ENCODE assay signal across 12 cellular contexts in genomic region chr1:56967900-56968832, GRCh38. TPM values are rescaled to one million over a fixed set of nuclear protein-coding genes. Genes with fewer than 3 reads are reported as not detected.
A peak's percentile ranks its signal among the peaks of the same experiment; 100 is the strongest.
DNase-seq lines count a peak whose midpoint lies in the region; ATAC-seq, FAIRE-seq and TF ChIP-seq lines count a peak whose summit lies in the region.
"Had no signal": no experiment of that assay in that cellular context is flagged by ENCODE, and none has a peak within 500 bp of the region (broad histone marks: within the 10 kb centered on the region; RNA-seq: fewer than 3 reads in every experiment).

No MANE protein-coding gene starts in this region.

- H4K91ac ChIP-seq in H1 (replicated peaks; ENCODE audit: insufficient read length, low read length) (no peak overlapping the region), neuronal stem cell (ENCODE audit: low read depth, low read length, poor library complexity) (no peak overlapping the region)

- no peak overlapping the region for H4K8ac ChIP-seq in H1 (ENCODE audit: extremely low read depth, insufficient read depth, low read length)
- no peak overlapping the region for H4K8ac ChIP-seq in neuronal stem cell (ENCODE audit: low read depth, low read length)

- H2AFZ ChIP-seq in H1 (ENCODE audit: low read length) (no peak overlapping the region), neuronal stem cell (ENCODE audit: low read length) (no peak overlapping the region)

- H3K27me3 ChIP-seq in H1 (replicated peaks in 1 of 4; ENCODE audit: control insufficient read depth in 3 of 4, extremely low read depth in 1 of 4, insufficient read depth in 3 of 4, low read length in 3 of 4) (no peaks in the 10 kb centered on the region), neuronal stem cell (ENCODE audit: control insufficient read depth in 3 of 3, insufficient read depth in 3 of 3, low read depth in 1 of 3, low read length in 3 of 3) (peaks cover 0 to 7% (median 0%) of the 10 kb centered on the region in 3 experiments)

- CTCF ChIA-PET in H1 (lab: Charles Lee; ENCODE audit: partially characterized antibody), result interaction anchor here (0.6 to 13.5 kb wide), 53 partner anchors 10 to 974 kb away, joined by 3 to 193 read pairs (median 4); no protein-coding TSS in a partner anchor

- no peaks in the 10 kb centered on the region for H3K4me1 ChIP-seq in H1 (replicated peaks in 1 of 4; ENCODE audit: control insufficient read depth in 3 of 4, insufficient read depth in 4 of 4, low read length in 3 of 4)
- peaks cover 0 to 8% of the 10 kb centered on the region in 2 donors for H3K4me1 ChIP-seq in neuronal stem cell (ENCODE audit: control insufficient read depth in 2 of 2, insufficient read depth in 1 of 2, low read depth in 1 of 2, low read length in 2 of 2)
- H3K4me1 ChIP-seq: HAP-1 had no signal

- H3K4me3 Mint-ChIP-seq in natural killer cell, result no peak overlapping the region

- no peak overlapping the region for H3K27ac Mint-ChIP-seq in natural killer cell

- no peak for TF ChIP-seq POLR2A in H1 (IDR thresholded peaks at IDR 0.05; ENCODE audit: control extremely low read depth in 1 of 2, low read depth in 2 of 2, low read length in 2 of 2)

- no peaks in the 10 kb centered on the region for H3K9me3 Mint-ChIP-seq in natural killer cell

- TF ChIP-seq RAD21 in H1 (IDR thresholded peaks at IDR 0.05 in 1 of 2, conservative IDR thresholded peaks at IDR 0.05 in 1 of 2; ENCODE audit: low read depth in 2 of 2, low read length in 2 of 2), result peak; percentile 75 to 85

- no peak overlapping the region; a peak in 1 of 7 replicates for H3K9ac ChIP-seq in H1 (replicated peaks in 1 of 4; ENCODE audit: extremely low read depth in 1 of 4, low read depth in 3 of 4, low read length in 3 of 4)
- no peak overlapping the region for H3K9ac ChIP-seq in neuronal stem cell (ENCODE audit: low read depth, low read length, poor library complexity)

- H3K4me3 ChIP-seq in H1 (ENCODE audit: extremely low read depth in 1 of 4, insufficient read depth in 2 of 4, low read depth in 3 of 4, low read length in 4 of 4) (no peak overlapping the region), neuronal stem cell (ENCODE audit: low read length in 2 of 2) (no peak overlapping the region)
- H3K4me3 ChIP-seq: HAP-1 had no signal

- intact Hi-C loops in natural killer cell (cut with micrococcal nuclease), result loop anchor here (2.0 kb wide), 1 partner anchor 135 kb away; no protein-coding TSS in a partner anchor

- H3K36me3 ChIP-seq in H1 (ENCODE audit: control insufficient read depth in 2 of 4, insufficient read depth in 4 of 4, low read length in 3 of 4) (no peaks in the 10 kb centered on the region), neuronal stem cell (replicated peaks in 1 of 2; ENCODE audit: control insufficient read depth in 2 of 2, insufficient read depth in 2 of 2, low read length in 2 of 2) (no peaks in the 10 kb centered on the region)
- H3K36me3 ChIP-seq: HAP-1 had no signal

- peak; percentile 48 for FAIRE-seq in H1 (lab: Jason Lieb, UNC)
- FAIRE-seq: islet of Langerhans had no signal

- H3K23me2 ChIP-seq in H1 (ENCODE audit: low read depth, low read length), result no peaks in the 10 kb centered on the region

- no peak for ATAC-seq in natural killer cell
- ATAC-seq in HG03095 (IDR thresholded peaks at IDR 0.05; ENCODE audit: unreplicated experiment), result no peak

- DNase-seq in NCI-H2171 treated with DMSO at 0.1 percent for 48 hours (lab: John Stamatoyannopoulos, UW), result peak; percentile 8
- DNase-seq in NCI-H2171 (lab: John Stamatoyannopoulos, UW), result no peak
- DNase-seq in H1 (ENCODE audit: low read depth in 1 of 2, low spot score in 2 of 2), result peak; percentile 21 to 93
- peak; percentile 35 for DNase-seq in neuronal stem cell (ENCODE audit: low spot score)
- DNase-seq in natural killer cell, result no peak
- DNase-seq in hypothalamus (lab: John Stamatoyannopoulos, UW), result no peak
- DNase-seq: AML-193, NCI-H510A treated with DMSO at 0.1 percent for 48 hours had no signal

- no peak overlapping the region for H2AK5ac ChIP-seq in H1 (ENCODE audit: low read depth, low read length)
- no peak overlapping the region for H2AK5ac ChIP-seq in neuronal stem cell (ENCODE audit: low read depth, low read length)

- no peak overlapping the region for H2BK5ac ChIP-seq in H1 (ENCODE audit: low read depth, low read length)
- H2BK5ac ChIP-seq in neuronal stem cell (ENCODE audit: low read length), result no peak overlapping the region

- no peaks in the 10 kb centered on the region for H3K79me2 ChIP-seq in H1 (ENCODE audit: control insufficient read depth in 1 of 2, insufficient read depth in 2 of 2, low read length in 2 of 2)

- POLR2A ChIA-PET in H1 (lab: Charles Lee; ENCODE audit: partially characterized antibody), result no interaction called here

- no peak overlapping the region for H4K5ac ChIP-seq in H1 (ENCODE audit: insufficient read length, low read depth, low read length)

- H2BK15ac ChIP-seq in H1 (ENCODE audit: low read length) (no peak overlapping the region), neuronal stem cell (ENCODE audit: low read length) (no peak overlapping the region)

- H3K4me2 ChIP-seq in H1 (ENCODE audit: insufficient read depth in 1 of 2, low read depth in 2 of 2, low read length in 2 of 2) (no peak overlapping the region), neuronal stem cell (ENCODE audit: insufficient read depth, low read length, poor library complexity, severe bottlenecking) (no peak overlapping the region)

- no peak for TF ChIP-seq EP300 in H1 (IDR thresholded peaks at IDR 0.05; ENCODE audit: borderline replicate concordance in 1 of 2, low read depth in 2 of 2, low read length in 2 of 2)

- no peak overlapping the region for H2BK12ac ChIP-seq in H1 (ENCODE audit: low read depth, low read length)
- no peak overlapping the region for H2BK12ac ChIP-seq in neuronal stem cell (ENCODE audit: low read length)

- H3K9me3 ChIP-seq in H1 (ENCODE audit: insufficient read depth in 2 of 2, low read depth in 1 of 2, low read length in 1 of 2) (no peaks in the 10 kb centered on the region), neuronal stem cell (replicated peaks in 1 of 2; ENCODE audit: control insufficient read depth in 2 of 2, insufficient read depth in 1 of 2, low read depth in 1 of 2, low read length in 2 of 2) (no peaks in the 10 kb centered on the region)
- H3K9me3 ChIP-seq: HAP-1 had no signal

- TF ChIP-seq CTCF in LNCAP (IDR thresholded peaks at IDR 0.05) (peak; percentile 77), H1 (IDR thresholded peaks at IDR 0.05; ENCODE audit: control extremely low read depth in 1 of 3, insufficient read depth in 1 of 3, low read depth in 1 of 3, low read length in 3 of 3) (peak; percentile 74 to 87 (median 83)), natural killer cell (IDR thresholded peaks at IDR 0.05) (no peak)

- H3K27ac ChIP-seq in H1 (ENCODE audit: low read depth, low read length), result no peak overlapping the region
- H3K27ac ChIP-seq in neuronal stem cell (replicated peaks; ENCODE audit: low read length), result no peak overlapping the region

- H3K56ac ChIP-seq in H1 (replicated peaks; ENCODE audit: insufficient read length, low read depth, low read length), result no peak overlapping the region

- no peaks in the 10 kb centered on the region for H3K79me1 ChIP-seq in H1 (ENCODE audit: low read depth, low read length)
- H3K79me1 ChIP-seq in neuronal stem cell (ENCODE audit: low read depth, low read length), result no peaks in the 10 kb centered on the region

- H3K14ac ChIP-seq in H1 (ENCODE audit: insufficient read length) (no peak overlapping the region), neuronal stem cell (ENCODE audit: low read length) (no peak overlapping the region)

- H2BK120ac ChIP-seq in H1 (replicated peaks; ENCODE audit: low read depth, low read length) (no peak overlapping the region), neuronal stem cell (ENCODE audit: low read depth, low read length) (no peak overlapping the region)

- H2BK20ac ChIP-seq in H1 (ENCODE audit: low read length), result no peak overlapping the region

- H3K36me3 Mint-ChIP-seq in natural killer cell, result no peaks in the 10 kb centered on the region

- H3K23ac ChIP-seq in H1 (ENCODE audit: insufficient read length) (no peak overlapping the region), neuronal stem cell (ENCODE audit: low read depth, low read length, poor library complexity) (no peak overlapping the region)

- H3K4ac ChIP-seq in H1 (replicated peaks; ENCODE audit: insufficient read length, low read depth, low read length) (no peak overlapping the region), neuronal stem cell (ENCODE audit: low read length) (no peak overlapping the region)

- peaks cover 0 to 11% of the 10 kb centered on the region in 2 donors for H3K4me1 Mint-ChIP-seq in natural killer cell

- 55% methylated on average over 15 of the region's 15 CpGs; no CpG with 5 or more reads in 1 of the 2 experiments for WGBS in H1 (ENCODE audit: extremely low coverage in 1 of 2, insufficient coverage in 1 of 2, insufficient read length in 1 of 2, insufficient replicate concordance in 2 of 2, low coverage in 1 of 2, low lambda C conversion rate in 2 of 2, missing lambda C conversion rate in 1 of 2), 2 experiments
- WGBS in neuronal stem cell (ENCODE audit: extremely low coverage in 2 of 2, insufficient read length in 2 of 2, insufficient replicate concordance in 1 of 2), 2 donors, result no CpG with 5 or more reads among the region's 15 CpGs

- H3K27me3 Mint-ChIP-seq in natural killer cell (ENCODE audit: low read depth in 2 of 2), result peaks cover 0 to 7% of the 10 kb centered on the region in 2 donors

- no peak overlapping the region for H3K18ac ChIP-seq in H1 (ENCODE audit: extremely low read depth, low read length)
- no peak overlapping the region for H3K18ac ChIP-seq in neuronal stem cell (ENCODE audit: low read length)

- no peaks in the 10 kb centered on the region for H4K20me1 ChIP-seq in H1 (replicated peaks in 1 of 2; ENCODE audit: control insufficient read depth in 1 of 2, insufficient read depth in 2 of 2, low read length in 2 of 2)

TF ChIP-seq in H1, 55 proteins besides CTCF, POLR2A, EP300 and RAD21 (continues in another document):
- TF ChIP-seq SP4 (IDR thresholded peaks at IDR 0.05; ENCODE audit: low read length), result no peak
- no peak for TF ChIP-seq RBBP5 (IDR thresholded peaks at IDR 0.05; ENCODE audit: borderline replicate concordance, low read depth, low read length)
- no peak for TF ChIP-seq CREB1 (IDR thresholded peaks at IDR 0.05)
- no peak for TF ChIP-seq GABPA (IDR thresholded peaks at IDR 0.05; ENCODE audit: borderline replicate concordance, insufficient read depth, low read length)
- TF ChIP-seq TBP (IDR thresholded peaks at IDR 0.05; ENCODE audit: low read depth, low read length), result no peak

RNA-seq across cellular contexts. Expression of gene C8B, which starts 2.4 kb away (rescaled TPM):
- not detected in 2 replicates for total RNA-seq in H1 (2021; fragmentation: NEBNext Ultra II Directional; extraction: Animal tissue kit (Norgen Biotek cat#: 25700))
- not detected in 2 replicates for polyA plus RNA-seq in H1 (2011; rRNA removed)
- polyA plus RNA-seq in H1 (2011; cell fraction: cytosol; rRNA removed), result not detected
- not detected for polyA plus RNA-seq in H1 (2011; cell fraction: nucleus; rRNA removed)
- polyA plus RNA-seq in H1 (2012, experiment 1 of 2), result not detected in 4 replicates
- not detected for polyA plus RNA-seq in H1 (2012, experiment 2 of 2)
- polyA plus RNA-seq in H1 (2013, experiment 1 of 2), result not detected
- polyA plus RNA-seq in H1 (2013, experiment 2 of 2), result not detected
- polyA minus RNA-seq in H1 (2011; rRNA and poly(A)+ RNA removed), result not detected in 2 replicates
- not detected for polyA minus RNA-seq in H1 (2011; cell fraction: cytosol; rRNA and poly(A)+ RNA removed)
- polyA minus RNA-seq in H1 (2011; cell fraction: nucleus; rRNA and poly(A)+ RNA removed), result not detected
- polyA plus RNA-seq in neuronal stem cell (2013, experiment 1 of 2), result not detected
- polyA plus RNA-seq in neuronal stem cell (2013, experiment 2 of 2), result not detected
- not detected for total RNA-seq in natural killer cell

Comparison
In these comparisons a context has a peak if more than half of its experiments do, and no peak if none do; other contexts are left out.
1. DNase-seq: peak in NCI-H2171 treated with DMSO at 0.1 percent for 48 hours (single experiment), H1 (2 of 2) and neuronal stem cell (single experiment); none in NCI-H2171 (single experiment), natural killer cell (single experiment) and hypothalamus (0 of 51).